ENCODE assay signal across 17 cellular contexts in the genomic region with DNA sequence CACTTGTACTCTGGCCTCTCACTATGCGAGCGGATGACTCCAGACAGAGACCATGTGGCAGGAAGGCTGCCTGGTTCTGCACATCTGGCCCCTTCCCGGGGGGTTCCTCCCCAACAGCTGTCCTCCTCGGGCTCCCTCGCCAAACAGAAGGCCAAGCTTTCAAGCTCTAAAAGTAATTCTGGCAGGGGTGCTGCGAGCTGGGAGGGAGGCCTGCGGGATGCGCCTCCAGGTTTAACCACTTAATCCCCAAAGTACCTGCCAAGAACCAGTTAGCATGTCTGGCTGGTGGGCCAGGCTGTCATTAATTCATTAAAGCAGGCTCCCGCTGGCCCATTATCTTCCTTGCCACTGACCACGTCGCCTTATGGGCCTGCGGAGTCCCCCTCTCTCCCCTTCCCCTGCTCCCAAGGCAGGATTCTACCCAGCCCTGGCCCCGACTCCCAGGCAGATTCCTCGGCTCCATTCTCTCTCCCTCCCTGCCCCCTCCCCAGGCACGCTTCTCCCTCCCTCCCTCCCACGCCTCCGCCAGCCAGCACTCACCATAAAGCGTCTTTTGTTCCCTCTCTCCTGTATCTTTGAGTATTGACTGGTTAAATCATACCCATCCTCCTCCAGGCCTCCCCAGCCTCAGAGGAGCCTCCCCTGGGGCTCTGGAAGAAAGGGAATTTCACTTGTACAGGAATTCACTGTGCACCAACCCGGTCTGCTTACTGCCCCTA. TPM values are rescaled to one million over a fixed set of nuclear protein-coding genes. Genes with fewer than 3 reads are reported as not detected.
A peak's percentile ranks its signal among the peaks of the same experiment; 100 is the strongest.
DNase-seq lines count a peak whose midpoint lies in the region; ATAC-seq and TF ChIP-seq lines count a peak whose summit lies in the region.
"Had no signal": no experiment of that assay in that cellular context is flagged by ENCODE, and none has a peak within 500 bp of the region (broad histone marks: within the 10 kb centered on the region; RNA-seq: fewer than 3 reads in every experiment).

No MANE protein-coding gene starts in this region.

- H3K9ac ChIP-seq in ES-I3 (ENCODE audit: low read depth, low read length), result peak overlapping the region; percentile 45; the same call in 1 of the 2 replicates
- no peak overlapping the region for H3K9ac ChIP-seq in iPS-15b (ENCODE audit: low read depth, low read length)
- no peak overlapping the region for H3K9ac ChIP-seq in trophoblast cell (ENCODE audit: low read length)
- H3K9ac ChIP-seq: KMS-11, parathyroid adenoma had no signal

- H3K4ac ChIP-seq in trophoblast cell (ENCODE audit: low read depth, low read length), result no peak overlapping the region

- H3K27ac ChIP-seq in trophoblast cell (ENCODE audit: low read depth, low read length) (no peak overlapping the region), psoas muscle (no peak overlapping the region)
- H3K27ac ChIP-seq: gastrocnemius medialis, KMS-11, parathyroid adenoma had no signal

- peaks cover 4% of the 10 kb centered on the region; the same call in 1 of the 2 replicates for H3K4me1 ChIP-seq in ES-I3 (ENCODE audit: insufficient read depth, low read length)
- peaks cover 4% of the 10 kb centered on the region for H3K4me1 ChIP-seq in iPS-15b (ENCODE audit: control insufficient read depth, insufficient read depth, low read length)
- peaks cover 16 to 22% of the 10 kb centered on the region in 2 experiments for H3K4me1 ChIP-seq in trophoblast cell (ENCODE audit: control insufficient read depth in 1 of 2, insufficient read depth in 2 of 2, low read length in 2 of 2)
- peaks cover 23% of the 10 kb centered on the region for H3K4me1 ChIP-seq in psoas muscle
- H3K4me1 ChIP-seq: parathyroid adenoma had no signal

- H3K4me3 ChIP-seq in iPS-15b (ENCODE audit: low read depth, low read length) (peak overlapping the region; percentile 33), trophoblast cell (ENCODE audit: low read depth, low read length) (no peak overlapping the region), psoas muscle (no peak overlapping the region)
- H3K4me3 ChIP-seq: gastrocnemius medialis had no signal

- H3K18ac ChIP-seq in trophoblast cell (ENCODE audit: low read length), result no peak overlapping the region

- H3K4me2 ChIP-seq in trophoblast cell (ENCODE audit: low read length), result peak overlapping the region; percentile 13
- H3K4me2 ChIP-seq: KMS-11 had no signal

- no peaks in the 10 kb centered on the region for H3K79me1 ChIP-seq in trophoblast cell (ENCODE audit: low read length)

- no peaks in the 10 kb centered on the region for H3K79me2 ChIP-seq in trophoblast cell (ENCODE audit: control insufficient read depth, insufficient read depth, low read length, poor library complexity)
- H3K79me2 ChIP-seq: parathyroid adenoma had no signal

- H3K14ac ChIP-seq in trophoblast cell (ENCODE audit: low read length), result no peak overlapping the region

- no peak overlapping the region for H2BK120ac ChIP-seq in trophoblast cell (ENCODE audit: insufficient read depth, low read length, poor library complexity)

- intact Hi-C loops in psoas muscle (cut with DNase I), result no loop called here

- no peak overlapping the region for H2BK12ac ChIP-seq in trophoblast cell (ENCODE audit: low read length)

- TF ChIP-seq CTCF in psoas muscle (IDR thresholded peaks at IDR 0.05), result no peak
- no peak for TF ChIP-seq CTCF in GM13977 (IDR thresholded peaks at IDR 0.05; ENCODE audit: extremely low read depth, insufficient read depth, missing control alignments)

- no peak overlapping the region for H4K12ac ChIP-seq in trophoblast cell (ENCODE audit: low read depth, low read length)

- no peak overlapping the region for H2AK5ac ChIP-seq in trophoblast cell (ENCODE audit: low read length)

- WGBS in trophoblast cell (ENCODE audit: extremely low coverage, insufficient coverage, insufficient read length), result no CpG with 5 or more reads among the region's 19 CpGs
- 12 to 20% (median 13%) methylated on average over 19 of the region's 19 CpGs for WGBS in psoas muscle, 3 donors

- DNase-seq in NCI-H524 treated with DMSO at 0.1 percent for 48 hours (lab: John Stamatoyannopoulos, UW), result peak; percentile 46
- DNase-seq in trophoblast cell, result no peak
- DNase-seq in SW 1271 (lab: John Stamatoyannopoulos, UW), result no peak
- no peak for DNase-seq in psoas muscle
- no peak for DNase-seq in GM13977 (ENCODE audit: low spot score)
- DNase-seq: activated effector memory CD4-positive, alpha-beta T cell treated with Interleukin-2 at 50 U/mL for 16 hours; Caco-2; gastrocnemius medialis; NCI-H1417; NCI-H526 treated with DMSO at 0.1 percent for 48 hours; stimulated activated naive CD8-positive, alpha-beta T cell treated with anti-CD3 and anti-CD28 coated beads, Interleukin-15, amount 100 ng/mL, for 72 hours had no signal

- H4K91ac ChIP-seq in trophoblast cell (ENCODE audit: low read depth, low read length), result no peak overlapping the region

- no peak overlapping the region for H2AFZ ChIP-seq in trophoblast cell (ENCODE audit: insufficient read depth, low read length, poor library complexity)
- H2AFZ ChIP-seq: parathyroid adenoma had no signal

- H3K36me3 ChIP-seq in ES-I3 (ENCODE audit: insufficient read depth, low read length), result no peaks in the 10 kb centered on the region
- H3K36me3 ChIP-seq in iPS-15b (ENCODE audit: control insufficient read depth, insufficient read depth, low read length), result no peaks in the 10 kb centered on the region
- no peaks in the 10 kb centered on the region for H3K36me3 ChIP-seq in trophoblast cell (ENCODE audit: control insufficient read depth in 1 of 2, insufficient read depth in 2 of 2, low read length in 2 of 2)
- no peaks in the 10 kb centered on the region for H3K36me3 ChIP-seq in psoas muscle (ENCODE audit: insufficient read depth in 1 of 2, low read depth in 1 of 2)
- H3K36me3 ChIP-seq: gastrocnemius medialis had no signal

- peak overlapping the region; percentile 22 for H4K8ac ChIP-seq in trophoblast cell (ENCODE audit: low read depth, low read length)

- ATAC-seq in psoas muscle, result no peak
- no peak for ATAC-seq in HG03432 (IDR thresholded peaks at IDR 0.05; ENCODE audit: unreplicated experiment)
- ATAC-seq: gastrocnemius medialis; stimulated activated naive CD8-positive, alpha-beta T cell treated with anti-CD3 and anti-CD28 coated beads, Interleukin-15, amount 100 ng/mL, for 72 hours had no signal

- H3K27me3 ChIP-seq in iPS-15b (ENCODE audit: control insufficient read depth, insufficient read depth, low read length) (peaks cover 46% of the 10 kb centered on the region), trophoblast cell (ENCODE audit: insufficient read depth, low read length) (peaks cover 28% of the 10 kb centered on the region), psoas muscle (ENCODE audit: insufficient read depth in 3 of 3, low read length in 2 of 3) (peaks cover 0 to 67% (median 39%) of the 10 kb centered on the region in 3 donors)

- no peak overlapping the region for H3K23ac ChIP-seq in trophoblast cell (ENCODE audit: low read length)

- H3K9me3 ChIP-seq in ES-I3 (ENCODE audit: control insufficient read depth, insufficient read depth, low read length) (no peaks in the 10 kb centered on the region), iPS-15b (ENCODE audit: control insufficient read depth, insufficient read depth, low read length) (no peaks in the 10 kb centered on the region), trophoblast cell (ENCODE audit: insufficient read depth, low read depth, low read length) (peaks cover 3% of the 10 kb centered on the region), psoas muscle (peaks cover 3% of the 10 kb centered on the region)
- H3K9me3 ChIP-seq: gastrocnemius medialis had no signal

- in situ Hi-C loops in GM13977 (cut with MboI; ENCODE audit: low pct_unique_long_range_greater_than_20kb, low sequenced_read_pairs, unreplicated experiment), result no loop called here

- no peak overlapping the region for H2BK5ac ChIP-seq in trophoblast cell (ENCODE audit: low read depth, low read length, poor library complexity)

RNA-seq across cellular contexts. Expression of a gene that starts 4.9 kb away (rescaled TPM):
- polyA plus RNA-seq in trophoblast cell (2013), result 0.10 and 0.12 TPM in 2 replicates
- total RNA-seq in psoas muscle, result under 1 TPM in 2 of 4 donors, not detected in 2; 0.15 to 0.60 TPM
- polyA plus RNA-seq in psoas muscle, result under 1 TPM; under 0.01 to 0.01 (median 0.01) TPM
- total RNA-seq: endothelial cell of umbilical vein, gastrocnemius medialis had no signal
- polyA plus RNA-seq: endothelial cell of umbilical vein had no signal

RNA-seq across cellular contexts. Expression of a gene that starts 34.4 kb away (rescaled TPM):
- 11.6 and 12.1 TPM in 2 replicates for polyA plus RNA-seq in trophoblast cell (2013)
- total RNA-seq in psoas muscle, result 1 to 10 TPM; 3.0 to 5.7 (median 4.9) TPM
- polyA plus RNA-seq in psoas muscle, result 1 to 10 TPM; 1.1 to 2.2 (median 1.7) TPM
